In genomic region chr4:119543187-119543586, GRCh38 we compare ENCODE assay signal across 25 cellular contexts.
DNase-seq lines count a peak whose midpoint lies in the region; ATAC-seq, FAIRE-seq and TF ChIP-seq lines count a peak whose summit lies in the region.
"Had no signal": no experiment of that assay in that cellular context is flagged by ENCODE, and none has a peak within 500 bp of the region (broad histone marks: within the 10 kb centered on the region; RNA-seq: fewer than 3 reads in every experiment).

No MANE protein-coding gene starts in this region.

- no peak overlapping the region for H3K27ac Mint-ChIP-seq in activated naive CD4-positive, alpha-beta T cell treated with anti-CD3 and anti-CD28 coated beads, Interleukin-2, amount 50 U/mL, for 72 hours
- no peak overlapping the region for H3K27ac Mint-ChIP-seq in activated naive CD8-positive, alpha-beta T cell treated with anti-CD3 and anti-CD28 coated beads for 36 hours
- H3K27ac Mint-ChIP-seq: CD4-positive, CD25-positive, alpha-beta regulatory T cell had no signal

- in situ Hi-C loops in gastrocnemius medialis (cut with MboI; ENCODE audit: low sequenced_read_pairs in 4 of 4) = no loop called here

- DNase-seq in left ventricle myocardium inferior (no peak), right atrium auricular region (ENCODE audit: low spot score) (no peak), choroid plexus epithelial cell (ENCODE audit: low read depth) (peak; percentile 28), gastrocnemius medialis (no peak), NCI-H748 (lab: John Stamatoyannopoulos, UW; ENCODE audit: unreplicated experiment) (no peak), GM12891 (ENCODE audit: insufficient read length, low spot score) (no peak)
- no peak for DNase-seq in activated naive CD4-positive, alpha-beta T cell treated with anti-CD3 and anti-CD28 coated beads, Interleukin-2, amount 50 U/mL, for 72 hours (ENCODE audit: low spot score in 2 of 2)
- DNase-seq in activated naive CD8-positive, alpha-beta T cell treated with anti-CD3 and anti-CD28 coated beads for 36 hours = no peak
- DNase-seq: CD4-positive, CD25-positive, alpha-beta regulatory T cell; DMS53; KG1; MG63; NCI-H1105 treated with DMSO at 0.1 percent for 48 hours; NCI-H146; NCI-H1930; NCI-H2107; NCI-H446 treated with DMSO at 0.1 percent for 48 hours; NCI-H526; SHP77 treated with DMSO at 0.1 percent for 48 hours had no signal

- TF ChIP-seq CTCF in left ventricle myocardium inferior (IDR thresholded peaks at IDR 0.05; ENCODE audit: borderline replicate concordance) (no peak), right atrium auricular region (IDR thresholded peaks at IDR 0.05) (no peak), choroid plexus epithelial cell (conservative IDR thresholded peaks at IDR 0.05; ENCODE audit: low read depth, low read length) (no peak), gastrocnemius medialis (IDR thresholded peaks at IDR 0.05 in 4 of 5, conservative IDR thresholded peaks at IDR 0.05 in 1 of 5) (no peak)

- no peaks in the 10 kb centered on the region for H3K27me3 ChIP-seq in left ventricle myocardium inferior (ENCODE audit: low read depth)
- no peaks in the 10 kb centered on the region for H3K27me3 ChIP-seq in right atrium auricular region
- H3K27me3 ChIP-seq in gastrocnemius medialis = no peaks in the 10 kb centered on the region
- H3K27me3 ChIP-seq: BLaER1, MG63 had no signal

- H3K4me1 Mint-ChIP-seq in activated naive CD8-positive, alpha-beta T cell treated with anti-CD3 and anti-CD28 coated beads for 36 hours = no peaks in the 10 kb centered on the region
- H3K4me1 Mint-ChIP-seq: CD4-positive, CD25-positive, alpha-beta regulatory T cell had no signal

- TF ChIP-seq POLR2A in gastrocnemius medialis (IDR thresholded peaks at IDR 0.05) = no peak
- TF ChIP-seq POLR2A in GM12891 (IDR thresholded peaks at IDR 0.05; ENCODE audit: low read depth, low read length) = no peak

- peaks cover 6% of the 10 kb centered on the region for H3K36me3 ChIP-seq in left ventricle myocardium inferior
- H3K36me3 ChIP-seq in right atrium auricular region = no peaks in the 10 kb centered on the region
- peaks cover 0 to 16% of the 10 kb centered on the region in 2 donors for H3K36me3 ChIP-seq in gastrocnemius medialis

- H3K27me3 Mint-ChIP-seq in activated naive CD8-positive, alpha-beta T cell treated with anti-CD3 and anti-CD28 coated beads for 36 hours = no peaks in the 10 kb centered on the region
- H3K27me3 Mint-ChIP-seq: CD4-positive, CD25-positive, alpha-beta regulatory T cell had no signal

- no peak overlapping the region for H3K4me3 Mint-ChIP-seq in activated naive CD8-positive, alpha-beta T cell treated with anti-CD3 and anti-CD28 coated beads for 36 hours
- H3K4me3 Mint-ChIP-seq: CD4-positive, CD25-positive, alpha-beta regulatory T cell had no signal

- H3K9me3 ChIP-seq in left ventricle myocardium inferior (replicated peaks) (no peaks in the 10 kb centered on the region), right atrium auricular region (no peaks in the 10 kb centered on the region), gastrocnemius medialis (no peaks in the 10 kb centered on the region)
- H3K9me3 ChIP-seq: BLaER1, MG63 had no signal

- H3K4me3 ChIP-seq in left ventricle myocardium inferior (no peak overlapping the region), right atrium auricular region (no peak overlapping the region), choroid plexus epithelial cell (ENCODE audit: low read depth, low read length) (no peak overlapping the region), gastrocnemius medialis (no peak overlapping the region)
- H3K4me3 ChIP-seq: BLaER1, MG63 had no signal

- H3K9me3 Mint-ChIP-seq in activated naive CD4-positive, alpha-beta T cell treated with anti-CD3 and anti-CD28 coated beads, Interleukin-2, amount 50 U/mL, for 72 hours = no peaks in the 10 kb centered on the region
- no peaks in the 10 kb centered on the region for H3K9me3 Mint-ChIP-seq in activated naive CD8-positive, alpha-beta T cell treated with anti-CD3 and anti-CD28 coated beads for 36 hours
- H3K9me3 Mint-ChIP-seq: CD4-positive, CD25-positive, alpha-beta regulatory T cell had no signal

- H3K4me1 ChIP-seq in left ventricle myocardium inferior = peaks cover 9% of the 10 kb centered on the region
- H3K4me1 ChIP-seq in right atrium auricular region = no peaks in the 10 kb centered on the region
- peaks cover 3 to 6% of the 10 kb centered on the region in 2 donors for H3K4me1 ChIP-seq in gastrocnemius medialis
- H3K4me1 ChIP-seq: BLaER1 had no signal

- no peak for FAIRE-seq in GM12891 (lab: Jason Lieb, UNC)
- FAIRE-seq: A204.1, H1 had no signal

- no peak for ATAC-seq in gastrocnemius medialis
- no peak for ATAC-seq in activated naive CD4-positive, alpha-beta T cell treated with anti-CD3 and anti-CD28 coated beads, Interleukin-2, amount 50 U/mL, for 72 hours
- ATAC-seq: HCT116, Panc1 had no signal

- H3K27ac ChIP-seq in left ventricle myocardium inferior (replicated peaks) (peak overlapping the region; percentile 57), right atrium auricular region (no peak overlapping the region), gastrocnemius medialis (peak overlapping the region; percentile 39 to 58 (median 49))
- H3K27ac ChIP-seq: BLaER1, RWPE1 had no signal

- no peaks in the 10 kb centered on the region for H3K36me3 Mint-ChIP-seq in activated naive CD4-positive, alpha-beta T cell treated with anti-CD3 and anti-CD28 coated beads, Interleukin-2, amount 50 U/mL, for 72 hours
- no peaks in the 10 kb centered on the region for H3K36me3 Mint-ChIP-seq in activated naive CD8-positive, alpha-beta T cell treated with anti-CD3 and anti-CD28 coated beads for 36 hours

- intact Hi-C loops in left ventricle myocardium inferior (cut with micrococcal nuclease) (no loop called here), gastrocnemius medialis (cut with DNase I; ENCODE audit: low total_unique reads) (no loop called here)

TF ChIP-seq in GM12891, 5 proteins besides CTCF, POLR2A, EP300 and RAD21:
- TF ChIP-seq TAF1 (IDR thresholded peaks at IDR 0.05; ENCODE audit: low read depth, low read length) = no peak
- TF ChIP-seq SPI1 (IDR thresholded peaks at IDR 0.05; ENCODE audit: low read depth, low read length) = no peak
- no peak for TF ChIP-seq PAX5 (IDR thresholded peaks at IDR 0.05; ENCODE audit: insufficient read depth, low read length, severe bottlenecking)
- no peak for TF ChIP-seq POLR2AphosphoS5 (IDR thresholded peaks at IDR 0.05; ENCODE audit: low read depth, low read length)
- TF ChIP-seq POU2F2 (IDR thresholded peaks at IDR 0.05; ENCODE audit: low read depth, low read length) = no peak

Comparison
In these comparisons a context has a peak if more than half of its experiments do, and no peak if none do; other contexts are left out.
1. H3K27ac ChIP-seq: peak in left ventricle myocardium inferior (single experiment) and gastrocnemius medialis (4 of 4); none in right atrium auricular region (0 of 2).